In the genomic region with DNA sequence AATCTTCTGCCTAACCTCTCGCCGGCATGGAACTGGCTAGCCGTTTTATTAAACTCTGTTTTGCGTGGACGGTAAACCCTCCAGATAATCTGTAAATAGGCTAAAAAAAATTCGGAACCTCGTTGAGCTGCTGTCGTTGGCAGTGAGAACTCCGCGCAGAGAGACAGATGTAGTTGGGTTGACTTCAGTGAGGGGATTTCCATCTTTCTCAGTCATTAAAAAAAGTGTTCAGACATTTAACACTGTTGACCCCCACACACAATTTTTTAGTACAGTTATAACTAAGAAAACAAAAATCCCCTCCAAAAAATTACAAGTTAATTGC, we compare ENCODE assay signal across 8 cellular contexts. TPM values are rescaled to one million over a fixed set of nuclear protein-coding genes. Genes with fewer than 3 reads are reported as not detected.
DNase-seq lines count a peak whose midpoint lies in the region; ATAC-seq, FAIRE-seq and TF ChIP-seq lines count a peak whose summit lies in the region.

No MANE protein-coding gene starts in this region.

- POLR2A ChIA-PET in HCT116 (lab: Charles Lee), result interaction anchor here (0.6 to 1.4 kb wide), 5 partner anchors 13 to 381 kb away, joined by 3 to 6 read pairs (median 4); no protein-coding TSS in a partner anchor

- no peaks in the 10 kb centered on the region for H3K9me2 ChIP-seq in HCT116 (ENCODE audit: insufficient read depth)

- H3K27me3 ChIP-seq in HCT116 (ENCODE audit: insufficient read depth, low read length), result no peaks in the 10 kb centered on the region
- H3K27me3 ChIP-seq in Peyer's patch, result no peaks in the 10 kb centered on the region
- H3K27me3 ChIP-seq in pancreas, result no peaks in the 10 kb centered on the region

- no peak for FAIRE-seq in pancreas (lab: Jason Lieb, UNC)
- FAIRE-seq in D721Med (lab: Jason Lieb, UNC), result no peak

- H3K9ac ChIP-seq in HCT116 (ENCODE audit: low read length), result peak overlapping the region; percentile 89

- no TSS peak for BruUV-seq in HCT116 (replicated peaks; lab: Mats Ljungman, UMichigan)

- CTCF ChIA-PET in HCT116 (lab: Charles Lee), result interaction anchor here (1.1 to 1.2 kb wide), 2 partner anchors 293 to 294 kb away, joined by 3 to 4 read pairs; no protein-coding TSS in a partner anchor

- H3K36me3 ChIP-seq in HCT116 (ENCODE audit: control insufficient read depth in 1 of 2, insufficient read depth in 2 of 2, low read length in 2 of 2) (peaks cover 30 to 37% of the 10 kb centered on the region in 2 experiments; a peak in 3 of 4 replicates), Peyer's patch (peaks cover 0 to 40% (median 0%) of the 10 kb centered on the region in 3 donors), pancreas (peaks cover 0 to 28% (median 14%) of the 10 kb centered on the region in 3 donors)

- TF ChIP-seq CTCF in GM12875 (IDR thresholded peaks at IDR 0.05; ENCODE audit: borderline replicate concordance, insufficient read depth, low read depth, low read length) (no peak), HCT116 (IDR thresholded peaks at IDR 0.05 in 2 of 3, conservative IDR thresholded peaks at IDR 0.05 in 1 of 3; ENCODE audit: borderline replicate concordance in 1 of 3, insufficient read depth in 1 of 3, low read depth in 2 of 3, low read length in 2 of 3) (no peak), Peyer's patch (IDR thresholded peaks at IDR 0.05) (no peak), pancreas (IDR thresholded peaks at IDR 0.05) (no peak), D721Med (IDR thresholded peaks at IDR 0.05; ENCODE audit: insufficient read depth, missing control alignments) (no peak)

- DNase-seq in HCT116 (ENCODE audit: low read depth, low spot score), result no peak
- DNase-seq in Peyer's patch, result no peak
- DNase-seq in epithelial cell of prostate (ENCODE audit: low read depth, low spot score), result no peak
- no peak for DNase-seq in pancreas
- no peak for DNase-seq in mucosa of gallbladder (ENCODE audit: low spot score)
- no peak for DNase-seq in D721Med (ENCODE audit: insufficient read length, low spot score)
- DNase-seq in stimulated activated CD4-positive, alpha-beta T cell treated with anti-CD3 and anti-CD28 coated beads, Interleukin-2, amount 100 ng/mL, for 48 hours, result no peak

- H4K20me1 ChIP-seq in HCT116 (ENCODE audit: insufficient read depth), result peaks cover under 1% of the 10 kb centered on the region; the same call in 1 of the 2 replicates

- peaks cover 67% of the 10 kb centered on the region for H3K79me2 ChIP-seq in HCT116 (ENCODE audit: insufficient read depth, low read length)

- TF ChIP-seq POLR2A in HCT116 (IDR thresholded peaks at IDR 0.05; ENCODE audit: borderline replicate concordance, extremely low read depth, insufficient read depth, insufficient read length) (no peak), Peyer's patch (IDR thresholded peaks at IDR 0.05) (no peak)

- H3K4me3 ChIP-seq in GM12875 (ENCODE audit: low read depth, low read length), result peak overlapping the region; percentile 93
- H3K4me3 ChIP-seq in HCT116 (replicated peaks in 1 of 2; ENCODE audit: low read depth in 1 of 2, low read length in 2 of 2), result peak overlapping the region; percentile 69 to 79
- H3K4me3 ChIP-seq in Peyer's patch, result peak overlapping the region; percentile 76 to 95 (median 94)
- peak overlapping the region; percentile 62 to 97 (median 70) for H3K4me3 ChIP-seq in pancreas

- peak overlapping the region; percentile 87 for H3K27ac ChIP-seq in HCT116 (ENCODE audit: low read depth, low read length)
- peak overlapping the region; percentile 87 to 97 (median 94) for H3K27ac ChIP-seq in Peyer's patch
- peak overlapping the region; percentile 75 for H3K27ac ChIP-seq in epithelial cell of prostate
- H3K27ac ChIP-seq in pancreas, result peak overlapping the region; percentile 78 to 89 (median 82)

- RAD21 ChIA-PET in HCT116 (lab: Charles Lee; ENCODE audit: low non-redundant PET in 1 of 2, low total read pairs in 2 of 2, uncharacterized antibody in 2 of 2, unreplicated experiment in 2 of 2), result no interaction called here

- TF ChIP-seq RAD21 in HCT116 (IDR thresholded peaks at IDR 0.05; ENCODE audit: low read depth), result no peak

- ATAC-seq in HCT116 (no peak), pancreas (peak in 2 of 4 donors; percentile 1 to 3)

- intact Hi-C loops in HCT116 (cut with micrococcal nuclease) (loop anchor here (5.0 kb wide), 2 partner anchors 180 to 295 kb away; a partner anchor contains a TSS), pancreas (cut with DNase I) (no loop called here)

- no peak overlapping the region for H2AFZ ChIP-seq in HCT116 (ENCODE audit: low read depth, low read length, poor library complexity, severe bottlenecking)

- 0% methylated on average over 10 of the region's 10 CpGs for WGBS in pancreas, 2 donors

- peak overlapping the region; percentile 88 for H3K4me2 ChIP-seq in HCT116 (ENCODE audit: low read length)

- H3K9me3 ChIP-seq in HCT116 (ENCODE audit: control insufficient read depth in 1 of 2, insufficient read depth in 1 of 2, low read depth in 1 of 2, low read length in 2 of 2), result no peaks in the 10 kb centered on the region
- no peaks in the 10 kb centered on the region for H3K9me3 ChIP-seq in Peyer's patch
- no peaks in the 10 kb centered on the region for H3K9me3 ChIP-seq in pancreas

- peaks cover 2 to 16% of the 10 kb centered on the region in 2 experiments; a peak in 3 of 4 replicates for H3K4me1 ChIP-seq in HCT116 (ENCODE audit: control insufficient read depth in 1 of 2, insufficient read depth in 2 of 2, low read length in 2 of 2)
- peaks cover 0 to 31% (median 0%) of the 10 kb centered on the region in 4 donors for H3K4me1 ChIP-seq in Peyer's patch
- H3K4me1 ChIP-seq in pancreas, result peaks cover 5 to 15% (median 6%) of the 10 kb centered on the region in 3 donors

TF ChIP-seq in HCT116, 20 proteins besides CTCF, POLR2A, EP300 and RAD21:
- TF ChIP-seq EGR1 (IDR thresholded peaks at IDR 0.05; ENCODE audit: low read depth) (no peak), ZFX (IDR thresholded peaks at IDR 0.05) (peak; percentile 79; the same call in 1 of the 2 replicates)

RNA-seq across cellular contexts. Expression of a gene that starts 0.5 kb away (rescaled TPM):
- total RNA-seq in HCT116 (2021; ENCODE audit: unreplicated experiment) (370 TPM), Peyer's patch (10 to 100 TPM; 48.2 to 85.8 (median 73.5) TPM), pancreas (100 to 1,000 TPM in 5 of 6 donors, 10 to 100 TPM in 1; 99.8 to 143 (median 134) TPM), mucosa of gallbladder (261 TPM)
- 294 and 378 TPM in 2 replicates for polyA plus RNA-seq in HCT116 (2012)
- polyA plus RNA-seq in pancreas, result 100 to 1,000 TPM; 174 to 176 TPM

RNA-seq across cellular contexts. Expression of a gene that starts 21.3 kb away (rescaled TPM):
- 0.20 TPM for total RNA-seq in HCT116 (2021; ENCODE audit: unreplicated experiment)
- polyA plus RNA-seq in HCT116 (2012), result 0.22 and 0.39 TPM in 2 replicates
- total RNA-seq in Peyer's patch, result 1 to 10 TPM in 1 of 4 donors, under 1 TPM in 1, not detected in 2; 0.66 to 1.7 TPM
- total RNA-seq in pancreas, result 1 to 10 TPM in 1 of 6 donors, under 1 TPM in 3, not detected in 2; 0.08 to 1.4 (median 0.49) TPM
- polyA plus RNA-seq in pancreas, result under 1 TPM in 1 of 2 donors, not detected in 1; 0.27 TPM
- total RNA-seq in mucosa of gallbladder, result 0.35 TPM
